ENCODE assay signal across 1 cellular context in the genomic region with DNA sequence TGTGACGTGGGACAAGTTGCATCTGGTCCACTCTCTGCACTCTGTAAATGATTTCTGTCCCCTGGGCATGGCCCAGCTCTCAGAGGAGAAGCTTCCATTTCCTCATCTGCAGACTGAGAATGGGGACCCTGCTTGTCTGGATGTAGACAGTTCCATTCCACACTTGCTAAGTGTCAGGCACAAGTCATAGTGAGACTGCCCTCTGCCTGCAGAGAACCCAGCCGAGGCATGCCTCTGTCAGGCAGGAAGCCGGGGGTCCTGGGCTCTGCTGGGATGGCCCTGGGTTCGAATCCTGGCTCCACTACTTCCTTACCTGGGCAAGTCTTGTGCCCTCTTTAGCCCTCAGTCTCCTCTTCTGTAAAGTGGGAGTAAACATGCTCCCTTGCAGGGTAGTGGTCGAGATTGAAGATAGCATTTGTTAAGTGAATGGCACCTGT.
TF ChIP-seq lines count a peak whose summit lies in the region.

No MANE protein-coding gene starts in this region.

TF ChIP-seq in GM12878, 131 proteins besides CTCF, POLR2A, EP300 and RAD21:
- TF ChIP-seq ZNF217 (IDR thresholded peaks at IDR 0.05), result peak; percentile 41; the same call in 1 of the 2 replicates
- TF ChIP-seq SMARCA5 (IDR thresholded peaks at IDR 0.05), result peak; percentile 21; the same call in 1 of the 2 replicates
- peak in 1 of 2 experiments; percentile 22; a peak in 1 of 4 replicates for TF ChIP-seq BHLHE40 (IDR thresholded peaks at IDR 0.05; ENCODE audit: borderline replicate concordance in 1 of 2, low read depth in 2 of 2, low read length in 1 of 2)
- 0 out of 2 replicates have a peak, but pooled peaks have one; percentile 22 for TF ChIP-seq NR2F1 (conservative IDR thresholded peaks at IDR 0.05)
- TF ChIP-seq BRCA1 (IDR thresholded peaks at IDR 0.05; ENCODE audit: low read depth, low read length), result no peak
- 0 out of 2 replicates have a peak, but pooled peaks have one; percentile 41 for TF ChIP-seq IRF4 (IDR thresholded peaks at IDR 0.05; ENCODE audit: low read depth, low read length)
- 0 out of 2 replicates have a peak, but pooled peaks have one; percentile 5 for TF ChIP-seq NBN (IDR thresholded peaks at IDR 0.05)
- TF ChIP-seq YY1 (IDR thresholded peaks at IDR 0.05; ENCODE audit: low read depth, low read length), result no peak
- no peak for TF ChIP-seq RAD51 (IDR thresholded peaks at IDR 0.05)
- TF ChIP-seq MXI1 (IDR thresholded peaks at IDR 0.05; ENCODE audit: low read depth, low read length), result 0 out of 2 replicates have a peak, but pooled peaks have one; percentile 32
